2 cellular contexts compared by ENCODE assay signal in genomic region chr17:75111777-75112176, GRCh38.
TF ChIP-seq lines count a peak whose summit lies in the region.

No MANE protein-coding gene starts in this region.

TF ChIP-seq in GM12878, 131 proteins besides CTCF, POLR2A, EP300 and RAD21:
- TF ChIP-seq SREBF2 (IDR thresholded peaks at IDR 0.05; ENCODE audit: low read length) (no peak), ELK1 (IDR thresholded peaks at IDR 0.05; ENCODE audit: low read depth, low read length) (no peak), NRF1 (conservative IDR thresholded peaks at IDR 0.05; ENCODE audit: low read depth, low read length) (no peak), POU2F2 (IDR thresholded peaks at IDR 0.05; ENCODE audit: borderline replicate concordance, low read depth, low read length) (no peak), USF1 (IDR thresholded peaks at IDR 0.05; ENCODE audit: borderline replicate concordance, extremely low read length, insufficient read depth, low read depth, low read length) (no peak), ZNF622 (IDR thresholded peaks at IDR 0.05) (no peak), NR2C1 (IDR thresholded peaks at IDR 0.05) (no peak), SKIL (IDR thresholded peaks at IDR 0.05; ENCODE audit: low read depth, poor library complexity, severe bottlenecking) (no peak), GATAD2B (conservative IDR thresholded peaks at IDR 0.05; ENCODE audit: low read depth) (no peak), FOS (IDR thresholded peaks at IDR 0.05; ENCODE audit: borderline replicate concordance, extremely low read depth, insufficient read length) (no peak), NFXL1 (IDR thresholded peaks at IDR 0.05; ENCODE audit: borderline replicate concordance) (no peak), ATF7 (IDR thresholded peaks at IDR 0.05; ENCODE audit: low read depth) (no peak)
- TF ChIP-seq, protein P1, sequence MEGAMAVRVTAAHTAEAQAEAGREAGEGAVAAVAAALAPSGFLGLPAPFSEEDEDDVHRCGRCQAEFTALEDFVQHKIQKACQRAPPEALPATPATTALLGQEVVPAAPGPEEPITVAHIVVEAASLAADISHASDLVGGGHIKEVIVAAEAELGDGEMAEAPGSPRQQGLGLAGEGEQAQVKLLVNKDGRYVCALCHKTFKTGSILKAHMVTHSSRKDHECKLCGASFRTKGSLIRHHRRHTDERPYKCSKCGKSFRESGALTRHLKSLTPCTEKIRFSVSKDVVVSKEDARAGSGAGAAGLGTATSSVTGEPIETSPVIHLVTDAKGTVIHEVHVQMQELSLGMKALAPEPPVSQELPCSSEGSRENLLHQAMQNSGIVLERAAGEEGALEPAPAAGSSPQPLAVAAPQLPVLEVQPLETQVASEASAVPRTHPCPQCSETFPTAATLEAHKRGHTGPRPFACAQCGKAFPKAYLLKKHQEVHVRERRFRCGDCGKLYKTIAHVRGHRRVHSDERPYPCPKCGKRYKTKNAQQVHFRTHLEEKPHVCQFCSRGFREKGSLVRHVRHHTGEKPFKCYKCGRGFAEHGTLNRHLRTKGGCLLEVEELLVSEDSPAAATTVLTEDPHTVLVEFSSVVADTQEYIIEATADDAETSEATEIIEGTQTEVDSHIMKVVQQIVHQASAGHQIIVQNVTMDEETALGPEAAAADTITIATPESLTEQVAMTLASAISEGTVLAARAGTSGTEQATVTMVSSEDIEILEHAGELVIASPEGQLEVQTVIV (IDR thresholded peaks at IDR 0.05; ENCODE audit: borderline replicate concordance, partially characterized antibody) = no peak
- TF ChIP-seq, protein P2, sequence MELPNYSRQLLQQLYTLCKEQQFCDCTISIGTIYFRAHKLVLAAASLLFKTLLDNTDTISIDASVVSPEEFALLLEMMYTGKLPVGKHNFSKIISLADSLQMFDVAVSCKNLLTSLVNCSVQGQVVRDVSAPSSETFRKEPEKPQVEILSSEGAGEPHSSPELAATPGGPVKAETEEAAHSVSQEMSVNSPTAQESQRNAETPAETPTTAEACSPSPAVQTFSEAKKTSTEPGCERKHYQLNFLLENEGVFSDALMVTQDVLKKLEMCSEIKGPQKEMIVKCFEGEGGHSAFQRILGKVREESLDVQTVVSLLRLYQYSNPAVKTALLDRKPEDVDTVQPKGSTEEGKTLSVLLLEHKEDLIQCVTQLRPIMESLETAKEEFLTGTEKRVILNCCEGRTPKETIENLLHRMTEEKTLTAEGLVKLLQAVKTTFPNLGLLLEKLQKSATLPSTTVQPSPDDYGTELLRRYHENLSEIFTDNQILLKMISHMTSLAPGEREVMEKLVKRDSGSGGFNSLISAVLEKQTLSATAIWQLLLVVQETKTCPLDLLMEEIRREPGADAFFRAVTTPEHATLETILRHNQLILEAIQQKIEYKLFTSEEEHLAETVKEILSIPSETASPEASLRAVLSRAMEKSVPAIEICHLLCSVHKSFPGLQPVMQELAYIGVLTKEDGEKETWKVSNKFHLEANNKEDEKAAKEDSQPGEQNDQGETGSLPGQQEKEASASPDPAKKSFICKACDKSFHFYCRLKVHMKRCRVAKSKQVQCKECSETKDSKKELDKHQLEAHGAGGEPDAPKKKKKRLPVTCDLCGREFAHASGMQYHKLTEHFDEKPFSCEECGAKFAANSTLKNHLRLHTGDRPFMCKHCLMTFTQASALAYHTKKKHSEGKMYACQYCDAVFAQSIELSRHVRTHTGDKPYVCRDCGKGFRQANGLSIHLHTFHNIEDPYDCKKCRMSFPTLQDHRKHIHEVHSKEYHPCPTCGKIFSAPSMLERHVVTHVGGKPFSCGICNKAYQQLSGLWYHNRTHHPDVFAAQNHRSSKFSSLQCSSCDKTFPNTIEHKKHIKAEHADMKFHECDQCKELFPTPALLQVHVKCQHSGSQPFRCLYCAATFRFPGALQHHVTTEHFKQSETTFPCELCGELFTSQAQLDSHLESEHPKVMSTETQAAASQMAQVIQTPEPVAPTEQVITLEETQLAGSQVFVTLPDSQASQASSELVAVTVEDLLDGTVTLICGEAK (IDR thresholded peaks at IDR 0.05; ENCODE audit: borderline replicate concordance) = no peak

TF ChIP-seq in HEK293T, 16 proteins besides CTCF, POLR2A, EP300 and RAD21:
- TF ChIP-seq CTBP1 (IDR thresholded peaks at IDR 0.05; ENCODE audit: borderline replicate concordance) (no peak), ELF4 (IDR thresholded peaks at IDR 0.05) (no peak), HDGF (IDR thresholded peaks at IDR 0.05; ENCODE audit: borderline replicate concordance) (no peak), FOXK2 (IDR thresholded peaks at IDR 0.05) (no peak), ARNT (IDR thresholded peaks at IDR 0.05) (no peak), NFRKB (IDR thresholded peaks at IDR 0.05) (no peak), LEF1 (IDR thresholded peaks at IDR 0.05; ENCODE audit: borderline replicate concordance) (no peak), TARDBP (IDR thresholded peaks at IDR 0.05) (no peak), FOXA1 (IDR thresholded peaks at IDR 0.05) (no peak), FOXM1 (IDR thresholded peaks at IDR 0.05; ENCODE audit: borderline replicate concordance) (no peak), L3MBTL2 (conservative IDR thresholded peaks at IDR 0.05) (no peak), SP1 (IDR thresholded peaks at IDR 0.05) (no peak), BHLHE40 (IDR thresholded peaks at IDR 0.05; ENCODE audit: borderline replicate concordance) (no peak), ZNF384 (IDR thresholded peaks at IDR 0.05) (no peak; the same call in 1 of the 2 replicates), SUZ12 (IDR thresholded peaks at IDR 0.05) (no peak)
- TF ChIP-seq, protein P3, sequence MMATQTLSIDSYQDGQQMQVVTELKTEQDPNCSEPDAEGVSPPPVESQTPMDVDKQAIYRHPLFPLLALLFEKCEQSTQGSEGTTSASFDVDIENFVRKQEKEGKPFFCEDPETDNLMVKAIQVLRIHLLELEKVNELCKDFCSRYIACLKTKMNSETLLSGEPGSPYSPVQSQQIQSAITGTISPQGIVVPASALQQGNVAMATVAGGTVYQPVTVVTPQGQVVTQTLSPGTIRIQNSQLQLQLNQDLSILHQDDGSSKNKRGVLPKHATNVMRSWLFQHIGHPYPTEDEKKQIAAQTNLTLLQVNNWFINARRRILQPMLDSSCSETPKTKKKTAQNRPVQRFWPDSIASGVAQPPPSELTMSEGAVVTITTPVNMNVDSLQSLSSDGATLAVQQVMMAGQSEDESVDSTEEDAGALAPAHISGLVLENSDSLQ (IDR thresholded peaks at IDR 0.05) = no peak
